ENCODE assay signal across 18 cellular contexts in genomic region chr7:129464194-129464593, GRCh38. TPM values are rescaled to one million over a fixed set of nuclear protein-coding genes. Genes with fewer than 3 reads are reported as not detected.
DNase-seq lines count a peak whose midpoint lies in the region; ATAC-seq and TF ChIP-seq lines count a peak whose summit lies in the region.
"Had no signal": no experiment of that assay in that cellular context is flagged by ENCODE, and none has a peak within 500 bp of the region (broad histone marks: within the 10 kb centered on the region; RNA-seq: fewer than 3 reads in every experiment).

No MANE protein-coding gene starts in this region.

- H3K27me3 ChIP-seq in esophagus muscularis mucosa = no peaks in the 10 kb centered on the region
- H3K27me3 ChIP-seq in thyroid gland = no peaks in the 10 kb centered on the region

- H3K27ac ChIP-seq in caudate nucleus (ENCODE audit: low read depth, low read length) (peak overlapping the region; percentile 68), esophagus muscularis mucosa (replicated peaks in 1 of 4) (no peak overlapping the region), thyroid gland (no peak overlapping the region)
- H3K27ac ChIP-seq: A549 had no signal

- intact Hi-C loops in Right ventricle myocardium superior (cut with DNase I) = no loop called here
- intact Hi-C loops in left cardiac atrium (cut with DNase I) = no loop called here
- intact Hi-C loops in esophagus muscularis mucosa (cut with DNase I) = no loop called here
- intact Hi-C loops in thyroid gland (cut with DNase I) = loop anchor here (10.0 kb wide), 1 partner anchor 109 kb away; no protein-coding TSS in a partner anchor

- TF ChIP-seq CTCF in esophagus muscularis mucosa (IDR thresholded peaks at IDR 0.05) = no peak
- no peak for TF ChIP-seq CTCF in thyroid gland (IDR thresholded peaks at IDR 0.05)

- TF ChIP-seq POLR2A in esophagus muscularis mucosa (IDR thresholded peaks at IDR 0.05; ENCODE audit: low read depth) (no peak), thyroid gland (IDR thresholded peaks at IDR 0.05) (no peak)

- 90% methylated on average over 4 of the region's 4 CpGs for WGBS in esophagus muscularis mucosa
- 62 to 63% methylated on average over 4 of the region's 4 CpGs for WGBS in thyroid gland, 2 donors

- no peak for DNase-seq in Right ventricle myocardium superior
- DNase-seq in left cardiac atrium = no peak
- peak in 1 of 61 donors; percentile 2 for DNase-seq in caudate nucleus (lab: John Stamatoyannopoulos, UW)
- peak; percentile 86 for DNase-seq in esophagus muscularis mucosa (ENCODE audit: extremely low spot score)
- peak; percentile 15 to 28 for DNase-seq in thyroid gland
- no peak for DNase-seq in epidermal melanocyte (ENCODE audit: insufficient read length, low spot score)
- DNase-seq in AML-193 (lab: John Stamatoyannopoulos, UW) = no peak
- DNase-seq: 8988T; ACHN; C1 segment of cervical spinal cord; Calu3; CD4-positive, alpha-beta memory T cell; COR-L47; DMS53; H9 had no signal

- peaks cover 7 to 25% (median 17%) of the 10 kb centered on the region in 4 donors for H3K4me1 ChIP-seq in esophagus muscularis mucosa
- peaks cover 7 to 8% of the 10 kb centered on the region in 2 donors for H3K4me1 ChIP-seq in thyroid gland
- H3K4me1 ChIP-seq: A549 had no signal

- ATAC-seq in Right ventricle myocardium superior (ENCODE audit: poor library complexity) (peak; percentile 43), left cardiac atrium (no peak)
- ATAC-seq: A549, GM23338, HCT116 had no signal

- H3K4me3 ChIP-seq in esophagus muscularis mucosa (no peak overlapping the region), thyroid gland (replicated peaks in 1 of 3) (no peak overlapping the region)
- H3K4me3 ChIP-seq: A549, GM23338 had no signal

- no peaks in the 10 kb centered on the region for H3K9me3 ChIP-seq in esophagus muscularis mucosa
- no peaks in the 10 kb centered on the region for H3K9me3 ChIP-seq in thyroid gland
- H3K9me3 ChIP-seq: A549 had no signal

- TF ChIP-seq EP300 in esophagus muscularis mucosa (IDR thresholded peaks at IDR 0.05) = no peak

- H3K36me3 ChIP-seq in esophagus muscularis mucosa (peaks cover 0 to 30% (median 7%) of the 10 kb centered on the region in 4 donors), thyroid gland (no peaks in the 10 kb centered on the region)

RNA-seq across cellular contexts. Expression of gene STRIP2, which starts 30.0 kb away (rescaled TPM):
- total RNA-seq in Right ventricle myocardium superior (16.2 TPM), left cardiac atrium (10 to 100 TPM; 12.1 to 15.3 TPM), esophagus muscularis mucosa (1 to 10 TPM; 1.1 to 2.1 (median 1.9) TPM), thyroid gland (under 1 TPM; 0.22 to 0.94 (median 0.54) TPM)

RNA-seq across cellular contexts. Expression of gene SMKR1, which starts 38.1 kb away (rescaled TPM):
- total RNA-seq in Right ventricle myocardium superior (not detected), left cardiac atrium (not detected), esophagus muscularis mucosa (under 1 TPM in 1 of 4 donors, not detected in 3; 0.33 TPM), thyroid gland (1 to 10 TPM in 3 of 4 donors, under 1 TPM in 1; 0.56 to 2.7 (median 1.1) TPM)
- total RNA-seq: Calu3, GM23338 had no signal

Comparison
In these comparisons a context has a peak if more than half of its experiments do, and no peak if none do; other contexts are left out.
1. DNase-seq: peak in esophagus muscularis mucosa (single experiment) and thyroid gland (2 of 2); none in Right ventricle myocardium superior (single experiment), left cardiac atrium (single experiment), epidermal melanocyte (single experiment) and AML-193 (0 of 2).